1 cellular context compared by ENCODE assay signal in genomic region chr1:30850607-30851006, GRCh38.
TF ChIP-seq lines count a peak whose summit lies in the region.

No MANE protein-coding gene starts in this region.

TF ChIP-seq in H1, 55 proteins besides CTCF, POLR2A, EP300 and RAD21:
- no peak for TF ChIP-seq CHD7 (IDR thresholded peaks at IDR 0.05; ENCODE audit: insufficient replicate concordance, low read length)
- TF ChIP-seq USF2 (IDR thresholded peaks at IDR 0.05; ENCODE audit: low read length): no peak
- no peak for TF ChIP-seq CBX5 (IDR thresholded peaks at IDR 0.05; ENCODE audit: low read depth, low read length)
- no peak for TF ChIP-seq RBBP5 (IDR thresholded peaks at IDR 0.05; ENCODE audit: borderline replicate concordance, low read depth, low read length)
- no peak for TF ChIP-seq SIX5 (IDR thresholded peaks at IDR 0.05; ENCODE audit: low read depth, low read length)
- no peak for TF ChIP-seq E2F6 (IDR thresholded peaks at IDR 0.05)
- TF ChIP-seq TAF1 (IDR thresholded peaks at IDR 0.05; ENCODE audit: low read depth, low read length): no peak
- no peak for TF ChIP-seq SIN3A (conservative IDR thresholded peaks at IDR 0.05 in 1 of 2, IDR thresholded peaks at IDR 0.05 in 1 of 2; ENCODE audit: low read depth in 1 of 2, low read length in 2 of 2)
- no peak for TF ChIP-seq YY1 (IDR thresholded peaks at IDR 0.05; ENCODE audit: low read depth, low read length)
- TF ChIP-seq TCF12 (IDR thresholded peaks at IDR 0.05; ENCODE audit: low read depth, low read length): no peak
- no peak for TF ChIP-seq MAX (IDR thresholded peaks at IDR 0.05)
- no peak for TF ChIP-seq ATF2 (IDR thresholded peaks at IDR 0.05; ENCODE audit: low read length)
